Comparison of ENCODE assay signal across 15 cellular contexts in the genomic region with DNA sequence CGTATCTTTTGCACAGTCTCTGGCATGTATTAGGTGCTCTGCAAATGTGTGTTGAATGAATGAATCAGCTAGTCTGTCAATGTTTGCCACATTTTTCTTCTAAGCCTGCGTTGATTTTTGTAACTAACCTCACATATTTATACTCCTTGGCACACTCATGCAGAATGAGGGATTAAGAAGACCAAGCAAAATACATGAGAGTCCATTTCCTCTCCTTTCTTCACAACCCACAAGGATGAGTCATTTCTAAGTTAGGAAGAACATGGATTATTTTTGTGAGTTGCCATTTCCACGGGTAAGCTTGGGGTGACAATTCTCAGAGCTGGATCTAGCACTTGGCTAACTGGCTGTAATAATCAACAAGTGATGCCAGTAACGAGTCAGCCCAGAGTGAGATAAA.
DNase-seq lines count a peak whose midpoint lies in the region; FAIRE-seq and TF ChIP-seq lines count a peak whose summit lies in the region.
"Had no signal": no experiment of that assay in that cellular context is flagged by ENCODE, and none has a peak within 500 bp of the region (broad histone marks: within the 10 kb centered on the region; RNA-seq: fewer than 3 reads in every experiment).

No MANE protein-coding gene starts in this region.

- FAIRE-seq in bronchial epithelial cell (lab: Jason Lieb, UNC), result no peak

- H3K9me3 ChIP-seq in esophagus squamous epithelium, result no peaks in the 10 kb centered on the region
- H3K9me3 ChIP-seq: HAP-1 had no signal

- WGBS in esophagus squamous epithelium, 2 donors, result 18 to 35% methylated on average over 4 of the region's 4 CpGs

- no peak overlapping the region for H3K27ac ChIP-seq in esophagus squamous epithelium
- H3K27ac ChIP-seq: KMS-11 had no signal

- TF ChIP-seq CTCF in AG10803 (conservative IDR thresholded peaks at IDR 0.05; ENCODE audit: low read length) (no peak), bronchial epithelial cell (IDR thresholded peaks at IDR 0.05; ENCODE audit: insufficient read depth, low read length, severe bottlenecking) (no peak), esophagus squamous epithelium (IDR thresholded peaks at IDR 0.05) (no peak)

- H3K27me3 ChIP-seq in bronchial epithelial cell (ENCODE audit: control insufficient read depth, insufficient read depth, low read length) (no peaks in the 10 kb centered on the region), esophagus squamous epithelium (no peaks in the 10 kb centered on the region)

- H3K4me1 ChIP-seq in esophagus squamous epithelium, result no peaks in the 10 kb centered on the region

- no peak overlapping the region for H3K4me3 ChIP-seq in AG10803 (ENCODE audit: low read length)
- H3K4me3 ChIP-seq in bronchial epithelial cell (ENCODE audit: low read depth, low read length), result no peak overlapping the region
- H3K4me3 ChIP-seq in esophagus squamous epithelium, result no peak overlapping the region
- H3K4me3 ChIP-seq: HAP-1, lung had no signal

- peak; percentile 87 for DNase-seq in AG10803 (ENCODE audit: low read depth)
- peak; percentile 90 for DNase-seq in M059J (ENCODE audit: low read depth)
- DNase-seq in bronchial epithelial cell (ENCODE audit: low read depth), result peak; percentile 69
- DNase-seq in myocyte (ENCODE audit: low read depth), result peak; percentile 70
- no peak for DNase-seq in kidney glomerular epithelial cell (lab: John Stamatoyannopoulos, UW)
- DNase-seq in esophagus squamous epithelium (lab: John Stamatoyannopoulos, UW), result no peak
- no peak for DNase-seq in cerebellar cortex (ENCODE audit: low spot score)
- no peak for DNase-seq in stimulated activated CD4-positive, alpha-beta T cell treated with anti-CD3 and anti-CD28 coated beads, Interleukin-1b, Interleukin-23, amount 100 ng/mL, for 48 hours
- DNase-seq: activated CD8-positive, alpha-beta memory T cell treated with anti-CD3 and anti-CD28 coated beads, Interleukin-2, amount 50 U/mL, for 48 hours; DMS 273 treated with DMSO at 0.1 percent for 48 hours; NCI-H187 treated with DMSO at 0.1 percent for 48 hours; NCI-H524 had no signal

- H3K36me3 ChIP-seq in bronchial epithelial cell (ENCODE audit: control insufficient read depth, insufficient read depth, low read length) (no peaks in the 10 kb centered on the region), esophagus squamous epithelium (no peaks in the 10 kb centered on the region)
- H3K36me3 ChIP-seq: HAP-1 had no signal

- intact Hi-C loops in esophagus squamous epithelium (cut with DNase I), result no loop called here

- no peak for TF ChIP-seq POLR2A in esophagus squamous epithelium (IDR thresholded peaks at IDR 0.05)

Comparison
In these comparisons a context has a peak if more than half of its experiments do, and no peak if none do; other contexts are left out.
1. DNase-seq: peak in AG10803 (single experiment), M059J (single experiment), bronchial epithelial cell (single experiment) and myocyte (single experiment); none in kidney glomerular epithelial cell (single experiment), esophagus squamous epithelium (single experiment), cerebellar cortex (single experiment) and stimulated activated CD4-positive, alpha-beta T cell treated with anti-CD3 and anti-CD28 coated beads, Interleukin-1b, Interleukin-23, amount 100 ng/mL, for 48 hours (single experiment).